15 cellular contexts compared by ENCODE assay signal in genomic region chr13:37701306-37701705, GRCh38.
DNase-seq lines count a peak whose midpoint lies in the region; FAIRE-seq and TF ChIP-seq lines count a peak whose summit lies in the region.
"Had no signal": no experiment of that assay in that cellular context is flagged by ENCODE, and none has a peak within 500 bp of the region (broad histone marks: within the 10 kb centered on the region; RNA-seq: fewer than 3 reads in every experiment).

No MANE protein-coding gene starts in this region.

- no peak overlapping the region for H3K23ac ChIP-seq in mesenchymal stem cell (ENCODE audit: low read length in 2 of 2)

- H3K18ac ChIP-seq in mesenchymal stem cell (ENCODE audit: low read depth in 1 of 2, low read length in 2 of 2), result no peak overlapping the region

- H3K27me3 Mint-ChIP-seq in activated T-cell treated with anti-CD3 and anti-CD28 coated beads, Interleukin-2, amount 50 U/mL, for 24 hours, result no peaks in the 10 kb centered on the region
- H3K27me3 Mint-ChIP-seq: activated B cell treated with CpG ODN at 0.5 μM for 24 hours; stimulated activated naive CD8-positive, alpha-beta T cell treated with anti-CD3 and anti-CD28 coated beads, Interleukin-15, amount 100 ng/mL, for 72 hours had no signal

- no peaks in the 10 kb centered on the region for H3K36me3 Mint-ChIP-seq in activated T-cell treated with anti-CD3 and anti-CD28 coated beads, Interleukin-2, amount 50 U/mL, for 24 hours (ENCODE audit: low read depth)

- intact Hi-C loops in posterior cingulate gyrus (cut with DNase I), result no loop called here

- no peak overlapping the region for H3K14ac ChIP-seq in mesenchymal stem cell (ENCODE audit: low read length in 2 of 2)

- no peaks in the 10 kb centered on the region for H3K79me1 ChIP-seq in mesenchymal stem cell (replicated peaks; ENCODE audit: low read length, poor library complexity, severe bottlenecking)

- 53% methylated on average over 4 of the region's 4 CpGs for WGBS in mesenchymal stem cell

- H2BK120ac ChIP-seq in mesenchymal stem cell (ENCODE audit: low read depth, low read length), result no peak overlapping the region

- H3K27ac ChIP-seq in coronary artery, result peak overlapping the region; percentile 61 to 72
- peak overlapping the region; percentile 27 for H3K27ac ChIP-seq in mesenchymal stem cell (ENCODE audit: low read length, poor library complexity, severe bottlenecking)

- peaks cover 2% of the 10 kb centered on the region for H3K9me3 Mint-ChIP-seq in activated T-cell treated with anti-CD3 and anti-CD28 coated beads, Interleukin-2, amount 50 U/mL, for 24 hours
- H3K9me3 Mint-ChIP-seq: activated B cell treated with CpG ODN at 0.5 μM for 24 hours; activated naive CD4-positive, alpha-beta T cell treated with anti-CD3 and anti-CD28 coated beads for 36 hours; GM23338 had no signal

- no peak for FAIRE-seq in GM12892 (lab: Jason Lieb, UNC)

- H2BK15ac ChIP-seq in mesenchymal stem cell (ENCODE audit: low read depth, poor library complexity, severe bottlenecking), result no peak overlapping the region

- no peak for TF ChIP-seq POLR2A in GM12892 (IDR thresholded peaks at IDR 0.05; ENCODE audit: low read depth, low read length)

- H3K27ac Mint-ChIP-seq in activated T-cell treated with anti-CD3 and anti-CD28 coated beads, Interleukin-2, amount 50 U/mL, for 24 hours, result no peak overlapping the region
- H3K27ac Mint-ChIP-seq: activated B cell treated with CpG ODN at 0.5 μM for 24 hours; activated naive CD4-positive, alpha-beta T cell treated with anti-CD3 and anti-CD28 coated beads for 36 hours; GM23338; stimulated activated naive CD8-positive, alpha-beta T cell treated with anti-CD3 and anti-CD28 coated beads, Interleukin-15, amount 100 ng/mL, for 72 hours had no signal

- H4K8ac ChIP-seq in mesenchymal stem cell (ENCODE audit: low read length), result no peak overlapping the region

- TF ChIP-seq CTCF in coronary artery (IDR thresholded peaks at IDR 0.05), result no peak

- no peak overlapping the region for H3K4me3 Mint-ChIP-seq in activated T-cell treated with anti-CD3 and anti-CD28 coated beads, Interleukin-2, amount 50 U/mL, for 24 hours
- H3K4me3 Mint-ChIP-seq: activated B cell treated with CpG ODN at 0.5 μM for 24 hours; activated naive CD4-positive, alpha-beta T cell treated with anti-CD3 and anti-CD28 coated beads for 36 hours; GM23338; stimulated activated naive CD8-positive, alpha-beta T cell treated with anti-CD3 and anti-CD28 coated beads, Interleukin-15, amount 100 ng/mL, for 72 hours had no signal

- no peaks in the 10 kb centered on the region for H3K27me3 ChIP-seq in mesenchymal stem cell (ENCODE audit: control insufficient read depth in 1 of 2, insufficient read depth in 1 of 2, low read length in 2 of 2)
- H3K27me3 ChIP-seq: sigmoid colon had no signal

- H2BK12ac ChIP-seq in mesenchymal stem cell (ENCODE audit: low read length in 2 of 2), result no peak overlapping the region

- H3K9me3 ChIP-seq in mesenchymal stem cell (ENCODE audit: control insufficient read depth, low read length), result no peaks in the 10 kb centered on the region
- H3K9me3 ChIP-seq: sigmoid colon had no signal

- H3K4me3 ChIP-seq in coronary artery, result no peak overlapping the region
- H3K4me3 ChIP-seq in mesenchymal stem cell (ENCODE audit: insufficient read depth in 1 of 2, low read depth in 1 of 2, low read length in 2 of 2), result peak overlapping the region in 1 of 2 experiments; percentile 29
- H3K4me3 ChIP-seq: GM23338, sigmoid colon had no signal

- no peak overlapping the region for H2AFZ ChIP-seq in mesenchymal stem cell (ENCODE audit: low read depth, low read length)
- H2AFZ ChIP-seq: GM23338 had no signal

- peak overlapping the region; percentile 48 for H3K9ac ChIP-seq in mesenchymal stem cell (ENCODE audit: low read length)

- H2BK5ac ChIP-seq in mesenchymal stem cell (ENCODE audit: low read depth, low read length, poor library complexity, severe bottlenecking), result no peak overlapping the region

- no peak overlapping the region for H2AK5ac ChIP-seq in mesenchymal stem cell (ENCODE audit: low read length, severe bottlenecking)

- DNase-seq in ACHN (peak; percentile 8), Kasumi-1 (lab: John Stamatoyannopoulos, UW) (peak; percentile 17 to 19), coronary artery (ENCODE audit: low spot score) (no peak), mesenchymal stem cell (peak; percentile 58), posterior cingulate gyrus (no peak), GM12892 (ENCODE audit: insufficient read length) (no peak), iPS-NIHi7 (ENCODE audit: extremely low spot score) (no peak)
- DNase-seq in activated T-cell treated with anti-CD3 and anti-CD28 coated beads, Interleukin-2, amount 50 U/mL, for 24 hours, result no peak
- DNase-seq: activated B cell treated with CpG ODN at 0.5 μM for 24 hours; activated naive CD4-positive, alpha-beta T cell treated with anti-CD3 and anti-CD28 coated beads for 36 hours; caudate nucleus; left ventricle myocardium superior; sigmoid colon; stimulated activated naive CD8-positive, alpha-beta T cell treated with anti-CD3 and anti-CD28 coated beads, Interleukin-15, amount 100 ng/mL, for 72 hours had no signal

- no peaks in the 10 kb centered on the region for H3K36me3 ChIP-seq in mesenchymal stem cell (ENCODE audit: control insufficient read depth in 1 of 2, insufficient read depth in 2 of 2, low read depth in 1 of 2, low read length in 2 of 2)
- H3K36me3 ChIP-seq: sigmoid colon had no signal

- H4K91ac ChIP-seq in mesenchymal stem cell (ENCODE audit: low read length), result no peak overlapping the region

- H3K4ac ChIP-seq in mesenchymal stem cell (ENCODE audit: low read depth in 1 of 2, low read length in 2 of 2), result no peak overlapping the region

- H3K4me1 Mint-ChIP-seq in activated T-cell treated with anti-CD3 and anti-CD28 coated beads, Interleukin-2, amount 50 U/mL, for 24 hours (ENCODE audit: low read depth), result no peaks in the 10 kb centered on the region
- H3K4me1 Mint-ChIP-seq: activated B cell treated with CpG ODN at 0.5 μM for 24 hours; GM23338; stimulated activated naive CD8-positive, alpha-beta T cell treated with anti-CD3 and anti-CD28 coated beads, Interleukin-15, amount 100 ng/mL, for 72 hours had no signal

- in situ Hi-C loops in ACHN (cut with HindIII; ENCODE audit: low pct_ligation_motif_present, low pct_unique_long_range_greater_than_20kb, low sequenced_read_pairs), result no loop called here

- H3K4me2 ChIP-seq in mesenchymal stem cell (ENCODE audit: low read length, poor library complexity, severe bottlenecking), result no peak overlapping the region
- H3K4me2 ChIP-seq: GM23338 had no signal

- peaks cover 2% of the 10 kb centered on the region for H3K4me1 ChIP-seq in mesenchymal stem cell (ENCODE audit: control insufficient read depth, insufficient read depth, low read depth, low read length)

Comparison
In these comparisons a context has a peak if more than half of its experiments do, and no peak if none do; other contexts are left out.
1. DNase-seq: peak in ACHN (single experiment), Kasumi-1 (2 of 2) and mesenchymal stem cell (single experiment); none in coronary artery (single experiment), activated T-cell treated with anti-CD3 and anti-CD28 coated beads, Interleukin-2, amount 50 U/mL, for 24 hours (single experiment), posterior cingulate gyrus (0 of 10), GM12892 (single experiment) and iPS-NIHi7 (single experiment).